Comparison of ENCODE assay signal across 22 cellular contexts in the genomic region with DNA sequence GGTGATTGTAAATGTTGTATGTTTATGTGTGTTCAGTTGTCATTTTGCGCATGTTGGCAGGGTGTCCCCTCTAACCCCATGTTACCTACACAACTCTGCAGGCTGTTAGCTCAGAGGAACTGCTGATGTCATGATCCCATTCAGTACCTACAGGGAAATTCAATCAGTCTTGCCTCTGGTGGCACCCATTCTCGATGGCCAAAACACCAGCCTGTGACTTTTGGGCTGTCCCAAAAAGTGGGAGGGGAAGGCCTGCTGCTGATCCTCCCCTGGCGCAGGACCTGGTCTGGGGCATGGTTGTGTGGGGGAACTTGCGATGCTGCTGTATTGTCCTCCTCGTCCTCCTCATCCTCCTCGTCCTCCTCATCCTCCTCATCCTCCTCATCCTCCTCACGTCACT.
A peak's percentile ranks its signal among the peaks of the same experiment; 100 is the strongest.
DNase-seq lines count a peak whose midpoint lies in the region; ATAC-seq, FAIRE-seq and TF ChIP-seq lines count a peak whose summit lies in the region.
"Had no signal": no experiment of that assay in that cellular context is flagged by ENCODE, and none has a peak within 500 bp of the region (broad histone marks: within the 10 kb centered on the region; RNA-seq: fewer than 3 reads in every experiment).

No MANE protein-coding gene starts in this region.

- peaks cover 45% of the 10 kb centered on the region for H3K36me3 Mint-ChIP-seq in mesothelial cell of epicardium

- H3K9me3 Mint-ChIP-seq in mesothelial cell of epicardium: no peaks in the 10 kb centered on the region

- H3K27ac ChIP-seq in caudate nucleus (ENCODE audit: low read depth, low read length) (peak overlapping the region; percentile 18), temporal lobe (ENCODE audit: low read depth, low read length) (peak overlapping the region; percentile 1)
- H3K27ac ChIP-seq: HL-60, PC-9 had no signal

- DNase-seq in HTR-8/SVneo (ENCODE audit: insufficient read length, low spot score) (no peak), caudate nucleus (lab: John Stamatoyannopoulos, UW) (no peak), mesothelial cell of epicardium (ENCODE audit: low spot score in 2 of 2, unreplicated experiment in 2 of 2) (no peak), DMS 273 (lab: John Stamatoyannopoulos, UW; ENCODE audit: unreplicated experiment) (no peak)
- DNase-seq in activated CD4-positive, alpha-beta T cell treated with anti-CD3 and anti-CD28 coated beads for 48 hours: no peak
- DNase-seq: CD4-positive, CD25-positive, alpha-beta regulatory T cell; DND-41; H7; KG1; NCI-H1092; NCI-H1436; NCI-H187 treated with DMSO at 0.1 percent for 48 hours; NCI-H2107; NCI-H510A; NCI-H748 treated with DMSO at 0.1 percent for 48 hours; PC-9; RPMI8226; SHP77 had no signal

- no peaks in the 10 kb centered on the region for H3K27me3 Mint-ChIP-seq in mesothelial cell of epicardium (ENCODE audit: low read depth)

- peak; percentile 72 for FAIRE-seq in HTR-8/SVneo (lab: Jason Lieb, UNC)
- FAIRE-seq: GM12878 had no signal

- H3K4me1 Mint-ChIP-seq in mesothelial cell of epicardium: peaks cover 8% of the 10 kb centered on the region
- H3K4me1 Mint-ChIP-seq: CD4-positive, CD25-positive, alpha-beta regulatory T cell had no signal

- ATAC-seq in GM21723 (IDR thresholded peaks at IDR 0.05; ENCODE audit: unreplicated experiment): no peak
- ATAC-seq: GM12878 had no signal

- TF ChIP-seq CTCF in mesothelial cell of epicardium (IDR thresholded peaks at IDR 0.05; ENCODE audit: unreplicated experiment): no peak

- no peak overlapping the region for H3K4me3 Mint-ChIP-seq in mesothelial cell of epicardium
- H3K4me3 Mint-ChIP-seq: CD4-positive, CD25-positive, alpha-beta regulatory T cell had no signal

- peak overlapping the region; percentile 22 for H3K27ac Mint-ChIP-seq in mesothelial cell of epicardium
